8 cellular contexts compared by ENCODE assay signal in the genomic region with DNA sequence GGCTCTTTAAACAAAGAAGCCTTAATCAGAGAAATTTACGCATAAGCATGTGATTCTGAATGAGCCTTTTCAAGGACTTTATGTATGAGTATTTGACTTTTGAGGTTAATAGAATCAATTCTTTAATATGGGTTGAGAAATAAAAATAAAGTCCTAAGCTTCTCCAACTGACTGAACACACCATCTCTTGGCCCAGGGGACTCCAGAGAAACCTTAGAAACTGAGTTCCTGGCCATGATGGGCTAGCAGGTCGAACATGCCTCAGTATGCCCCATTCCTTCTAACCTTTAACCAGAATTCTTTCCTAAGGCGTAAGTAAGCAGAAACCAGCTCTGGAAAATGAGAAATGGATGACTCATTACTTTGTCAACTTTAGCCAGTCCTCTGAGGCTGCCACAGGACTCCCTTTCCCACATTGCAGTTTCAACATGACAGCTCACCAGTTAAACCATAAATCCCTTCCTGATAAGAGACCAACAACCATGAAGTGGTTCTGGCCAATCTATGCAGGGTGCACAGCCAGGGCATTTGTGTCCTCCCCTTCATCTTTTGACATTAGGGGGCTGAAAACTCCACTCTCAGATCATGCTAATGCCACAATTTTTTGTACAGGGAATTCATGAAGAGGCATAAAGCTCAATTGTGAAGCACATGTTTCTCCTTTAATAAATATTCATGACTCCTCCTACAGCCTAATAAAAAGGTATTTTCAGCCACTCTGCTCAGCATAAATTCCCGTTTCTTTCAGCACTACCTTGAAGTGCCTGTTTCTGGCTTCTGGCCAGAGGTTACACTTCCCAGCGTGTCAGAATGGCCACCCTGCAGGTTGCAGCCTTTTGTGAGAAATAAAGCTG. TPM values are rescaled to one million over a fixed set of nuclear protein-coding genes. Genes with fewer than 3 reads are reported as not detected.
A peak's percentile ranks its signal among the peaks of the same experiment; 100 is the strongest.
DNase-seq lines count a peak whose midpoint lies in the region; ATAC-seq and TF ChIP-seq lines count a peak whose summit lies in the region.

No MANE protein-coding gene starts in this region.

- DNase-seq in NB4 (ENCODE audit: low read depth) (peak; percentile 92), kidney epithelial cell (ENCODE audit: low read depth) (peak; percentile 95)
- no peak for DNase-seq in CD8-positive, alpha-beta memory T cell

- H3K36me3 ChIP-seq in ACC112 (ENCODE audit: insufficient read depth, low read length) (no peaks in the 10 kb centered on the region), kidney epithelial cell (ENCODE audit: control insufficient read depth, insufficient read depth, low read length) (no peaks in the 10 kb centered on the region), urinary bladder (ENCODE audit: insufficient read depth) (no peaks in the 10 kb centered on the region)
- no peaks in the 10 kb centered on the region for H3K36me3 ChIP-seq in CD8-positive, alpha-beta memory T cell (ENCODE audit: insufficient read depth, low read length)

- TF ChIP-seq CTCF in NB4 (IDR thresholded peaks at IDR 0.05; ENCODE audit: low read depth, low read length) (no peak), kidney epithelial cell (IDR thresholded peaks at IDR 0.05; ENCODE audit: insufficient read depth, low read length, poor library complexity, severe bottlenecking) (no peak)

- H3K36me3 Mint-ChIP-seq in activated T-helper 17 cell treated with anti-CD3 and anti-CD28 coated beads, Interleukin-2, amount 50 U/mL, for 72 hours (ENCODE audit: low read depth): no peaks in the 10 kb centered on the region
- peaks cover 0 to 2% (median 0%) of the 10 kb centered on the region in 3 donors for H3K36me3 Mint-ChIP-seq in CD8-positive, alpha-beta memory T cell

- H3K9me3 ChIP-seq in CD8-positive, alpha-beta memory T cell (ENCODE audit: low read length): no peaks in the 10 kb centered on the region

- H3K27me3 ChIP-seq in ACC112 (ENCODE audit: insufficient read depth, low read length): no peaks in the 10 kb centered on the region
- no peaks in the 10 kb centered on the region for H3K27me3 ChIP-seq in kidney epithelial cell (ENCODE audit: control insufficient read depth, insufficient read depth, low read length)
- H3K27me3 ChIP-seq in CD8-positive, alpha-beta memory T cell (ENCODE audit: insufficient read depth, low read length, poor library complexity, severe bottlenecking): no peaks in the 10 kb centered on the region

- TF ChIP-seq POLR2A in NB4 (IDR thresholded peaks at IDR 0.05; ENCODE audit: extremely low read depth, insufficient read length): no peak

- H3K27ac ChIP-seq in ACC112 (ENCODE audit: low read depth, low read length) (peak overlapping the region; percentile 94), urinary bladder (ENCODE audit: low read depth) (peak overlapping the region; percentile 18)
- no peak overlapping the region for H3K27ac ChIP-seq in CD8-positive, alpha-beta memory T cell (ENCODE audit: low read depth, low read length)

- no peak overlapping the region for H3K27ac Mint-ChIP-seq in activated T-helper 17 cell treated with anti-CD3 and anti-CD28 coated beads, Interleukin-2, amount 50 U/mL, for 72 hours
- H3K27ac Mint-ChIP-seq in CD8-positive, alpha-beta memory T cell: peak overlapping the region in 2 of 8 donors; percentile 17 to 20

- H2AFZ ChIP-seq in ACC112 (ENCODE audit: low read length, unreplicated experiment): peak overlapping the region; percentile 31

- peaks cover 19% of the 10 kb centered on the region for H3K27me3 Mint-ChIP-seq in activated T-helper 17 cell treated with anti-CD3 and anti-CD28 coated beads, Interleukin-2, amount 50 U/mL, for 72 hours
- peaks cover 0 to 23% of the 10 kb centered on the region in 2 donors for H3K27me3 Mint-ChIP-seq in CD8-positive, alpha-beta memory T cell

- H3K4me1 ChIP-seq in ACC112 (ENCODE audit: control insufficient read depth, insufficient read depth, low read length, unreplicated experiment) (peaks cover 35% of the 10 kb centered on the region), urinary bladder (ENCODE audit: insufficient read depth) (no peaks in the 10 kb centered on the region)
- no peaks in the 10 kb centered on the region for H3K4me1 ChIP-seq in CD8-positive, alpha-beta memory T cell (ENCODE audit: insufficient read depth, low read length)

- 25% methylated on average over 5 of the region's 5 CpGs for WGBS in urinary bladder

- POLR2A ChIA-PET in CD8-positive, alpha-beta memory T cell (lab: Charles Lee): no interaction called here

- peak; percentile 64 for ATAC-seq in GM19438 (IDR thresholded peaks at IDR 0.05; ENCODE audit: low read depth, unreplicated experiment)
- ATAC-seq in activated T-helper 17 cell treated with anti-CD3 and anti-CD28 coated beads, Interleukin-2, amount 50 U/mL, for 72 hours (replicated peaks): peak; percentile 92
- no peak for ATAC-seq in GM19452 (IDR thresholded peaks at IDR 0.05; ENCODE audit: unreplicated experiment)

- no peaks in the 10 kb centered on the region for H3K9me3 Mint-ChIP-seq in activated T-helper 17 cell treated with anti-CD3 and anti-CD28 coated beads, Interleukin-2, amount 50 U/mL, for 72 hours
- no peaks in the 10 kb centered on the region for H3K9me3 Mint-ChIP-seq in CD8-positive, alpha-beta memory T cell

- CTCF ChIA-PET in CD8-positive, alpha-beta memory T cell (lab: Charles Lee): interaction anchor here (1.3 kb wide), 1 partner anchor 180 kb away, joined by 3 read pairs; no protein-coding TSS in a partner anchor

- no peak overlapping the region for H3K4me3 Mint-ChIP-seq in activated T-helper 17 cell treated with anti-CD3 and anti-CD28 coated beads, Interleukin-2, amount 50 U/mL, for 72 hours
- no peak overlapping the region for H3K4me3 Mint-ChIP-seq in CD8-positive, alpha-beta memory T cell

- no peaks in the 10 kb centered on the region for H3K79me2 ChIP-seq in ACC112 (ENCODE audit: control insufficient read depth, insufficient read depth, low read length, unreplicated experiment)

- H3K4me1 Mint-ChIP-seq in activated T-helper 17 cell treated with anti-CD3 and anti-CD28 coated beads, Interleukin-2, amount 50 U/mL, for 72 hours: no peaks in the 10 kb centered on the region
- no peaks in the 10 kb centered on the region for H3K4me1 Mint-ChIP-seq in CD8-positive, alpha-beta memory T cell

- H3K4me3 ChIP-seq in ACC112 (ENCODE audit: low read depth, low read length) (no peak overlapping the region), NB4 (ENCODE audit: low read depth, low read length) (peak overlapping the region; percentile 4), kidney epithelial cell (ENCODE audit: low read depth, low read length) (no peak overlapping the region), urinary bladder (ENCODE audit: low read depth, low read length) (no peak overlapping the region)
- H3K4me3 ChIP-seq in CD8-positive, alpha-beta memory T cell (ENCODE audit: low read length): no peak overlapping the region

RNA-seq across cellular contexts. Expression of gene TM4SF18, which starts 33.3 kb away (rescaled TPM):
- not detected for total RNA-seq in activated T-helper 17 cell treated with anti-CD3 and anti-CD28 coated beads, Interleukin-2, amount 50 U/mL, for 72 hours
- total RNA-seq in kidney epithelial cell (0.21 TPM in 1 of 2 replicates, not detected in the other), urinary bladder (33.4 TPM)
- polyA plus RNA-seq in urinary bladder: 3.2 TPM
- total RNA-seq in CD8-positive, alpha-beta memory T cell: not detected
- polyA plus RNA-seq in CD8-positive, alpha-beta memory T cell: not detected

Comparison
In these comparisons a context has a peak if more than half of its experiments do, and no peak if none do; other contexts are left out.
1. DNase-seq: peak in NB4 (single experiment) and kidney epithelial cell (single experiment); none in CD8-positive, alpha-beta memory T cell (0 of 5).
2. RNA of gene TM4SF18, which starts 33.3 kb away (total RNA-seq): 33.4 TPM in urinary bladder (single experiment); 0.21 TPM in kidney epithelial cell, not detected in activated T-helper 17 cell treated with anti-CD3 and anti-CD28 coated beads, Interleukin-2, amount 50 U/mL, for 72 hours and not detected in CD8-positive, alpha-beta memory T cell; every median in the first group is over 10 times any median in the second.